29 cellular contexts compared by ENCODE assay signal in genomic region chr7:4196121-4196819, GRCh38.
"Had no signal": no experiment of that assay in that cellular context is flagged by ENCODE, and none has a peak within 500 bp of the region (broad histone marks: within the 10 kb centered on the region; RNA-seq: fewer than 3 reads in every experiment).

No MANE protein-coding gene starts in this region.

- H3K9me3 Mint-ChIP-seq: activated CD4-positive, alpha-beta memory T cell treated with anti-CD3 and anti-CD28 coated beads, Interleukin-2, amount 10 ng/mL, durations not matched to agents 7 days and 5 days; activated CD4-positive, alpha-beta T cell treated with anti-CD3 and anti-CD28 coated beads, Interleukin-2, amount 10 ng/mL, durations not matched to agents 7 days and 5 days; activated naive CD4-positive, alpha-beta T cell treated with anti-CD3 and anti-CD28 coated beads, Interleukin-2, amount 50 U/mL, for 24 hours; activated naive CD8-positive, alpha-beta T cell treated with anti-CD3 and anti-CD28 coated beads, Interleukin-2, amount 50 U/mL, for 24 hours; activated T-cell treated with anti-CD3 and anti-CD28 coated beads, Interleukin-2, amount 50 U/mL, for 24 hours; natural killer cell treated with Interleukin-12 subunit alpha and Interleukin-12 subunit beta and Interleukin-15 and Interleukin-18, amount 100 ng/mL, for 72 hours had no signal

- DNase-seq: activated CD4-positive, alpha-beta memory T cell treated with anti-CD3 and anti-CD28 coated beads, Interleukin-2, amount 10 ng/mL, durations not matched to agents 7 days and 5 days; activated CD4-positive, alpha-beta T cell treated with anti-CD3 and anti-CD28 coated beads for 1 hour; activated CD4-positive, alpha-beta T cell treated with anti-CD3 and anti-CD28 coated beads, Interleukin-2, amount 10 ng/mL, durations not matched to agents 7 days and 5 days; activated CD8-positive, alpha-beta memory T cell treated with anti-CD3 and anti-CD28 coated beads, Interleukin-2, amount 50 U/mL, for 48 hours; activated gamma-delta T cell; activated naive CD8-positive, alpha-beta T cell treated with anti-CD3 and anti-CD28 coated beads, Interleukin-2, amount 50 U/mL, for 24 hours; activated T-cell treated with anti-CD3 and anti-CD28 coated beads, Interleukin-2, amount 50 U/mL, for 24 hours; colonic mucosa; effector CD8-positive, alpha-beta T cell; esophagus squamous epithelium; foreskin melanocyte; heart right ventricle; left ventricle myocardium inferior; stimulated activated CD4-positive, alpha-beta T cell treated with anti-CD3 and anti-CD28 coated beads, Interleukin-2, amount 100 ng/mL, for 24 hours; stimulated activated naive CD4-positive, alpha-beta T cell; T-helper 17 cell; T1000; testis; transverse colon had no signal

- H3K4me3 Mint-ChIP-seq: activated CD4-positive, alpha-beta memory T cell treated with anti-CD3 and anti-CD28 coated beads, Interleukin-2, amount 10 ng/mL, durations not matched to agents 7 days and 5 days; activated CD4-positive, alpha-beta T cell treated with anti-CD3 and anti-CD28 coated beads, Interleukin-2, amount 10 ng/mL, durations not matched to agents 7 days and 5 days; activated naive CD4-positive, alpha-beta T cell treated with anti-CD3 and anti-CD28 coated beads, Interleukin-2, amount 50 U/mL, for 24 hours; activated naive CD8-positive, alpha-beta T cell treated with anti-CD3 and anti-CD28 coated beads, Interleukin-2, amount 50 U/mL, for 24 hours; activated T-cell treated with anti-CD3 and anti-CD28 coated beads, Interleukin-2, amount 50 U/mL, for 24 hours; natural killer cell treated with Interleukin-12 subunit alpha and Interleukin-12 subunit beta and Interleukin-15 and Interleukin-18, amount 100 ng/mL, for 72 hours; T-helper 17 cell had no signal

- H3K27me3 ChIP-seq: breast epithelium, colonic mucosa, esophagus squamous epithelium, heart right ventricle, pancreas, testis, transverse colon, vagina had no signal

- H3K36me3 Mint-ChIP-seq: activated naive CD4-positive, alpha-beta T cell treated with anti-CD3 and anti-CD28 coated beads, Interleukin-2, amount 50 U/mL, for 24 hours; natural killer cell treated with Interleukin-12 subunit alpha and Interleukin-12 subunit beta and Interleukin-15 and Interleukin-18, amount 100 ng/mL, for 72 hours had no signal

- H3K27ac Mint-ChIP-seq: activated CD4-positive, alpha-beta memory T cell treated with anti-CD3 and anti-CD28 coated beads, Interleukin-2, amount 10 ng/mL, durations not matched to agents 7 days and 5 days; activated CD4-positive, alpha-beta T cell treated with anti-CD3 and anti-CD28 coated beads, Interleukin-2, amount 10 ng/mL, durations not matched to agents 7 days and 5 days; activated naive CD4-positive, alpha-beta T cell treated with anti-CD3 and anti-CD28 coated beads, Interleukin-2, amount 50 U/mL, for 24 hours; activated naive CD8-positive, alpha-beta T cell treated with anti-CD3 and anti-CD28 coated beads, Interleukin-2, amount 50 U/mL, for 24 hours; activated T-cell treated with anti-CD3 and anti-CD28 coated beads, Interleukin-2, amount 50 U/mL, for 24 hours; natural killer cell treated with Interleukin-12 subunit alpha and Interleukin-12 subunit beta and Interleukin-15 and Interleukin-18, amount 100 ng/mL, for 72 hours; T-helper 17 cell had no signal

- FAIRE-seq: endometrium, pancreas had no signal

- H3K4me3 ChIP-seq: breast epithelium, colonic mucosa, esophagus squamous epithelium, heart right ventricle, left ventricle myocardium inferior, mucosa of descending colon, pancreas, psoas muscle, smooth muscle cell, testis, transverse colon, vagina had no signal

- H3K9me3 ChIP-seq: breast epithelium, colonic mucosa, esophagus squamous epithelium, mucosa of descending colon, pancreas, psoas muscle, testis, transverse colon, vagina had no signal

- H3K4me2 ChIP-seq: smooth muscle cell had no signal

- H3K4me1 ChIP-seq: breast epithelium, colonic mucosa, heart right ventricle, left ventricle myocardium inferior, pancreas, psoas muscle, testis, transverse colon had no signal

- H3K27ac ChIP-seq: colonic mucosa, epithelial cell of prostate, heart right ventricle, left ventricle myocardium inferior, pancreas, psoas muscle, testis, transverse colon, vagina had no signal

- ATAC-seq: activated naive CD8-positive, alpha-beta T cell treated with anti-CD3 and anti-CD28 coated beads, Interleukin-2, amount 50 U/mL, for 24 hours; heart right ventricle; mucosa of descending colon; pancreas; psoas muscle; T-helper 17 cell had no signal

- H3K4me1 Mint-ChIP-seq: activated CD4-positive, alpha-beta memory T cell treated with anti-CD3 and anti-CD28 coated beads, Interleukin-2, amount 10 ng/mL, durations not matched to agents 7 days and 5 days; activated CD4-positive, alpha-beta T cell treated with anti-CD3 and anti-CD28 coated beads, Interleukin-2, amount 10 ng/mL, durations not matched to agents 7 days and 5 days; activated naive CD4-positive, alpha-beta T cell treated with anti-CD3 and anti-CD28 coated beads, Interleukin-2, amount 50 U/mL, for 24 hours; activated naive CD8-positive, alpha-beta T cell treated with anti-CD3 and anti-CD28 coated beads, Interleukin-2, amount 50 U/mL, for 24 hours; T-helper 17 cell had no signal

- H3K27me3 Mint-ChIP-seq: activated CD4-positive, alpha-beta memory T cell treated with anti-CD3 and anti-CD28 coated beads, Interleukin-2, amount 10 ng/mL, durations not matched to agents 7 days and 5 days; activated CD4-positive, alpha-beta T cell treated with anti-CD3 and anti-CD28 coated beads, Interleukin-2, amount 10 ng/mL, durations not matched to agents 7 days and 5 days; activated naive CD4-positive, alpha-beta T cell treated with anti-CD3 and anti-CD28 coated beads, Interleukin-2, amount 50 U/mL, for 24 hours; activated naive CD8-positive, alpha-beta T cell treated with anti-CD3 and anti-CD28 coated beads, Interleukin-2, amount 50 U/mL, for 24 hours; activated T-cell treated with anti-CD3 and anti-CD28 coated beads, Interleukin-2, amount 50 U/mL, for 24 hours; natural killer cell treated with Interleukin-12 subunit alpha and Interleukin-12 subunit beta and Interleukin-15 and Interleukin-18, amount 100 ng/mL, for 72 hours had no signal

- H3K36me3 ChIP-seq: breast epithelium, colonic mucosa, esophagus squamous epithelium, heart right ventricle, left ventricle myocardium inferior, pancreas, transverse colon, vagina had no signal
